20 cellular contexts compared by ENCODE assay signal in the genomic region with DNA sequence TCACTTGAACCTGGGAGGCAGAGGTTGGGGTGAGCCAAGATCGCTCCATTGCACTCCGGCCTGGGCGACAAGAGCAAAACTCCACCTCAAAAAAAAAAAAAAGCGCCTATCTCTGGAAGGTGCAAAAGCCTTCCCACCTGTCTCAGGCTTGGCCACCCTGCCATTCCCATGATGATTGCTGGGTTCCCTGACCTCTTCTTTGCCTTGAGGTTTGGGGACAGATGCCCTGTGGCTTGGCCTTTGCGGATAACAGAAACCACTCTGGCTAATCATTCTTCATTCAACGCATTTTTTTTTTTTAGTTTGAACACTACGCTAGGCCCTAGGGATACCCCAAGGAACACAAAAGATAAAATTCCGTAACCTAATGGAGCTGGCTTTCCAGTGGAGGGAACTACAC. TPM values are rescaled to one million over a fixed set of nuclear protein-coding genes. Genes with fewer than 3 reads are reported as not detected.
DNase-seq lines count a peak whose midpoint lies in the region; ATAC-seq, FAIRE-seq and TF ChIP-seq lines count a peak whose summit lies in the region.
"Had no signal": no experiment of that assay in that cellular context is flagged by ENCODE, and none has a peak within 500 bp of the region (broad histone marks: within the 10 kb centered on the region; RNA-seq: fewer than 3 reads in every experiment).

No MANE protein-coding gene starts in this region.

- ATAC-seq in natural killer cell (no peak), PC-3 (no peak)
- no peak for ATAC-seq in activated CD4-positive, alpha-beta T cell treated with anti-CD3 and anti-CD28 coated beads for 36 hours
- ATAC-seq: GM23338 had no signal

- H4K5ac ChIP-seq in H1 (ENCODE audit: insufficient read length, low read depth, low read length) = no peak overlapping the region

- H3K4me2 ChIP-seq in H1 (ENCODE audit: insufficient read depth in 1 of 2, low read depth in 2 of 2, low read length in 2 of 2) (no peak overlapping the region), PC-3 (ENCODE audit: low read length) (no peak overlapping the region)

- no peak overlapping the region for H4K91ac ChIP-seq in H1 (replicated peaks; ENCODE audit: insufficient read length, low read length)

- no peak overlapping the region for H3K4ac ChIP-seq in H1 (replicated peaks; ENCODE audit: insufficient read length, low read depth, low read length)

- no peak overlapping the region for H3K23ac ChIP-seq in H1 (ENCODE audit: insufficient read length)

- H3K9me3 Mint-ChIP-seq in MCF 10A (ENCODE audit: unreplicated experiment) (no peaks in the 10 kb centered on the region), endodermal cell (no peaks in the 10 kb centered on the region), natural killer cell (no peaks in the 10 kb centered on the region)
- no peaks in the 10 kb centered on the region for H3K9me3 Mint-ChIP-seq in activated CD4-positive, alpha-beta T cell treated with anti-CD3 and anti-CD28 coated beads for 36 hours (ENCODE audit: low read depth)
- H3K9me3 Mint-ChIP-seq: GM23338, IgD-negative memory B cell had no signal

- peaks cover 8% of the 10 kb centered on the region for H3F3A ChIP-seq in PC-3 (ENCODE audit: low read length, unreplicated experiment)

- H3K27ac ChIP-seq in breast epithelium (peak overlapping the region; percentile 60 to 71), H1 (ENCODE audit: low read depth, low read length) (no peak overlapping the region), endodermal cell (ENCODE audit: low read depth, low read length) (no peak overlapping the region), PC-3 (ENCODE audit: low read length) (no peak overlapping the region)
- H3K27ac ChIP-seq: SK-N-MC had no signal

- 94% methylated on average over 8 of the region's 8 CpGs; no CpG with 5 or more reads in 1 of the 2 experiments for WGBS in H1 (ENCODE audit: extremely low coverage in 1 of 2, insufficient coverage in 1 of 2, insufficient read length in 1 of 2, insufficient replicate concordance in 2 of 2, low coverage in 1 of 2, low lambda C conversion rate in 2 of 2, missing lambda C conversion rate in 1 of 2), 2 experiments
- 92 to 100% methylated on average over 1 to 8 of the region's 8 CpGs for WGBS in endodermal cell (ENCODE audit: insufficient coverage in 1 of 2, insufficient read length in 1 of 2), 2 experiments

- H2BK20ac ChIP-seq in H1 (ENCODE audit: low read length) = 0 out of 2 replicates have a peak overlapping the region, but pooled peaks have one; percentile 32

- H3K79me2 ChIP-seq in H1 (ENCODE audit: control insufficient read depth in 1 of 2, insufficient read depth in 2 of 2, low read length in 2 of 2) (0 out of 4 replicates have a peak, but pooled peaks cover 0 to 2% of the 10 kb centered on the region in 2 experiments), PC-3 (ENCODE audit: low read length) (no peaks in the 10 kb centered on the region)

- H3K36me3 ChIP-seq in breast epithelium (no peaks in the 10 kb centered on the region), H1 (ENCODE audit: control insufficient read depth in 2 of 4, insufficient read depth in 4 of 4, low read length in 3 of 4) (no peaks in the 10 kb centered on the region), endodermal cell (ENCODE audit: control insufficient read depth, insufficient read depth, low read length) (no peaks in the 10 kb centered on the region), PC-3 (ENCODE audit: low read depth, low read length) (no peaks in the 10 kb centered on the region)

- no peak for DNase-seq in breast epithelium (ENCODE audit: low spot score in 2 of 2)
- DNase-seq in MCF 10A (ENCODE audit: unreplicated experiment) = no peak
- no peak for DNase-seq in H1 (ENCODE audit: low read depth in 1 of 2, low spot score in 2 of 2)
- DNase-seq in myocyte (ENCODE audit: low read depth) = peak; percentile 66
- no peak for DNase-seq in endodermal cell
- DNase-seq in natural killer cell = no peak
- no peak for DNase-seq in activated CD4-positive, alpha-beta T cell treated with anti-CD3 and anti-CD28 coated beads for 36 hours
- DNase-seq in PC-3 = no peak
- DNase-seq: 8988T, C1 segment of cervical spinal cord, EL, GF-D8, NCI-H1417 treated with DMSO at 0.1 percent for 48 hours, NCI-H187, NCI-H446, NCI-H526, SHP77 treated with DMSO at 0.1 percent for 48 hours had no signal

- no peak overlapping the region for H3K9ac ChIP-seq in H1 (replicated peaks in 1 of 4; ENCODE audit: extremely low read depth in 1 of 4, low read depth in 3 of 4, low read length in 3 of 4)
- H3K9ac ChIP-seq in endodermal cell (ENCODE audit: extremely low read depth, low read length, poor library complexity, severe bottlenecking) = no peak overlapping the region
- H3K9ac ChIP-seq in PC-3 (ENCODE audit: low read length) = no peak overlapping the region

- H3K4me3 Mint-ChIP-seq in MCF 10A (ENCODE audit: unreplicated experiment) (no peak overlapping the region), endodermal cell (no peak overlapping the region), natural killer cell (no peak overlapping the region)
- H3K4me3 Mint-ChIP-seq in activated CD4-positive, alpha-beta T cell treated with anti-CD3 and anti-CD28 coated beads for 36 hours = no peak overlapping the region
- H3K4me3 Mint-ChIP-seq: GM23338 had no signal

- H3K4me1 ChIP-seq in breast epithelium (no peaks in the 10 kb centered on the region), H1 (replicated peaks in 1 of 4; ENCODE audit: control insufficient read depth in 3 of 4, insufficient read depth in 4 of 4, low read length in 3 of 4) (peaks cover 10 to 36% (median 31%) of the 10 kb centered on the region in 4 experiments), endodermal cell (ENCODE audit: control insufficient read depth, insufficient read depth, low read length) (peaks cover 11% of the 10 kb centered on the region), PC-3 (ENCODE audit: insufficient read depth, low read length) (peaks cover 30% of the 10 kb centered on the region)

- peaks cover 5% of the 10 kb centered on the region for H3K23me2 ChIP-seq in H1 (ENCODE audit: low read depth, low read length)

- BruUV-seq in MCF 10A (replicated peaks; lab: Mats Ljungman, UMichigan) = no TSS peak
- BruUV-seq in PC-3 (replicated peaks; lab: Mats Ljungman, UMichigan) = no TSS peak

- no peak overlapping the region for H3K18ac ChIP-seq in H1 (ENCODE audit: extremely low read depth, low read length)

- TF ChIP-seq POLR2A in breast epithelium (IDR thresholded peaks at IDR 0.05) (no peak), H1 (IDR thresholded peaks at IDR 0.05; ENCODE audit: control extremely low read depth in 1 of 2, low read depth in 2 of 2, low read length in 2 of 2) (no peak)

- H3K27me3 Mint-ChIP-seq in MCF 10A (ENCODE audit: insufficient read depth, unreplicated experiment) = no peaks in the 10 kb centered on the region
- H3K27me3 Mint-ChIP-seq in endodermal cell (ENCODE audit: insufficient read depth) = no peaks in the 10 kb centered on the region
- H3K27me3 Mint-ChIP-seq in natural killer cell (ENCODE audit: low read depth in 2 of 2) = no peaks in the 10 kb centered on the region
- H3K27me3 Mint-ChIP-seq in activated CD4-positive, alpha-beta T cell treated with anti-CD3 and anti-CD28 coated beads for 36 hours = no peaks in the 10 kb centered on the region
- H3K27me3 Mint-ChIP-seq: IgD-negative memory B cell had no signal

- H3K27me3 ChIP-seq in breast epithelium (no peaks in the 10 kb centered on the region), H1 (replicated peaks in 1 of 4; ENCODE audit: control insufficient read depth in 3 of 4, extremely low read depth in 1 of 4, insufficient read depth in 3 of 4, low read length in 3 of 4) (no peaks in the 10 kb centered on the region), endodermal cell (ENCODE audit: control insufficient read depth, insufficient read depth, low read length, poor library complexity, severe bottlenecking) (no peaks in the 10 kb centered on the region), PC-3 (ENCODE audit: low read length) (no peaks in the 10 kb centered on the region)

- no peak for TF ChIP-seq EP300 in H1 (IDR thresholded peaks at IDR 0.05; ENCODE audit: borderline replicate concordance in 1 of 2, low read depth in 2 of 2, low read length in 2 of 2)

- TF ChIP-seq RAD21 in H1 (IDR thresholded peaks at IDR 0.05 in 1 of 2, conservative IDR thresholded peaks at IDR 0.05 in 1 of 2; ENCODE audit: low read depth in 2 of 2, low read length in 2 of 2) = no peak

- no peak overlapping the region for H2AFZ ChIP-seq in H1 (ENCODE audit: low read length)
- no peak overlapping the region for H2AFZ ChIP-seq in PC-3 (ENCODE audit: low read length)

- H3K79me1 ChIP-seq in H1 (ENCODE audit: low read depth, low read length) = no peaks in the 10 kb centered on the region; the same call in 1 of the 2 replicates

- H3K4me3 ChIP-seq in breast epithelium (no peak overlapping the region), H1 (ENCODE audit: extremely low read depth in 1 of 4, insufficient read depth in 2 of 4, low read depth in 3 of 4, low read length in 4 of 4) (no peak overlapping the region), endodermal cell (ENCODE audit: low read length) (no peak overlapping the region), PC-3 (ENCODE audit: low read length) (no peak overlapping the region)
- H3K4me3 ChIP-seq: GM23338, SK-N-MC had no signal

- no peaks in the 10 kb centered on the region for H3K9me2 ChIP-seq in PC-3 (replicated peaks; ENCODE audit: low read length)

- H2AK5ac ChIP-seq in H1 (ENCODE audit: low read depth, low read length) = no peak overlapping the region

- no peak overlapping the region for H3K14ac ChIP-seq in H1 (ENCODE audit: insufficient read length)

- H3K27ac Mint-ChIP-seq in MCF 10A (ENCODE audit: low read depth, unreplicated experiment) (no peak overlapping the region), endodermal cell (no peak overlapping the region), natural killer cell (peak overlapping the region in 1 of 2 donors; percentile 43)
- H3K27ac Mint-ChIP-seq in activated CD4-positive, alpha-beta T cell treated with anti-CD3 and anti-CD28 coated beads for 36 hours = no peak overlapping the region
- H3K27ac Mint-ChIP-seq: GM23338 had no signal

- H3K9me3 ChIP-seq in breast epithelium (no peaks in the 10 kb centered on the region), H1 (ENCODE audit: insufficient read depth in 2 of 2, low read depth in 1 of 2, low read length in 1 of 2) (no peaks in the 10 kb centered on the region), endodermal cell (ENCODE audit: control insufficient read depth, low read length) (no peaks in the 10 kb centered on the region), PC-3 (ENCODE audit: low read length) (no peaks in the 10 kb centered on the region)

- no peak for FAIRE-seq in H1 (lab: Jason Lieb, UNC)

- TF ChIP-seq CTCF in breast epithelium (IDR thresholded peaks at IDR 0.05) = no peak
- no peak for TF ChIP-seq CTCF in MCF 10A (IDR thresholded peaks at IDR 0.05; ENCODE audit: unreplicated experiment)
- TF ChIP-seq CTCF in H1 (IDR thresholded peaks at IDR 0.05; ENCODE audit: control extremely low read depth in 1 of 3, insufficient read depth in 1 of 3, low read depth in 1 of 3, low read length in 3 of 3) = no peak
- no peak for TF ChIP-seq CTCF in endodermal cell (conservative IDR thresholded peaks at IDR 0.05)
- TF ChIP-seq CTCF in natural killer cell (IDR thresholded peaks at IDR 0.05) = no peak
- TF ChIP-seq CTCF in PC-3 (conservative IDR thresholded peaks at IDR 0.05; ENCODE audit: low read depth, low read length) = no peak

- H3K4me1 Mint-ChIP-seq in MCF 10A (ENCODE audit: insufficient read depth, unreplicated experiment) (peaks cover 4% of the 10 kb centered on the region), endodermal cell (peaks cover 47% of the 10 kb centered on the region), natural killer cell (peaks cover 0 to 8% of the 10 kb centered on the region in 2 donors)
- H3K4me1 Mint-ChIP-seq in activated CD4-positive, alpha-beta T cell treated with anti-CD3 and anti-CD28 coated beads for 36 hours = peaks cover 42% of the 10 kb centered on the region

- no peaks in the 10 kb centered on the region for H3K36me3 Mint-ChIP-seq in MCF 10A (ENCODE audit: insufficient read depth, unreplicated experiment)
- H3K36me3 Mint-ChIP-seq in endodermal cell (ENCODE audit: low read depth) = no peaks in the 10 kb centered on the region
- H3K36me3 Mint-ChIP-seq in natural killer cell = no peaks in the 10 kb centered on the region
- no peaks in the 10 kb centered on the region for H3K36me3 Mint-ChIP-seq in activated CD4-positive, alpha-beta T cell treated with anti-CD3 and anti-CD28 coated beads for 36 hours (ENCODE audit: low read depth)
- H3K36me3 Mint-ChIP-seq: IgD-negative memory B cell had no signal

- H4K8ac ChIP-seq in H1 (ENCODE audit: extremely low read depth, insufficient read depth, low read length) = no peak overlapping the region

- H2BK120ac ChIP-seq in H1 (replicated peaks; ENCODE audit: low read depth, low read length) = no peak overlapping the region

- CTCF ChIA-PET in MCF 10A (lab: Yijun Ruan, JAX) = interaction anchor here (0.6 to 1.9 kb wide), 4 partner anchors 34 to 692 kb away, joined by 3 to 5 read pairs (median 3); no protein-coding TSS in a partner anchor
- CTCF ChIA-PET in H1 (lab: Charles Lee; ENCODE audit: partially characterized antibody) = interaction anchor here (0.7 to 2.2 kb wide), 3 partner anchors 14 to 34 kb away, joined by 3 to 7 read pairs (median 6); no protein-coding TSS in a partner anchor
- CTCF ChIA-PET in activated CD4-positive, alpha-beta T cell treated with anti-CD3 and anti-CD28 coated beads for 36 hours (lab: Charles Lee) = no interaction called here
- CTCF ChIA-PET in PC-3 (lab: Charles Lee) = no interaction called here

- no peak overlapping the region for H2BK15ac ChIP-seq in H1 (ENCODE audit: low read length)

- H2BK12ac ChIP-seq in H1 (ENCODE audit: low read depth, low read length) = no peak overlapping the region

- POLR2A ChIA-PET in MCF 10A (lab: Yijun Ruan, JAX) = no interaction called here
- POLR2A ChIA-PET in H1 (lab: Charles Lee; ENCODE audit: partially characterized antibody) = interaction anchor here (0.6 to 9.0 kb wide), 6 partner anchors 9 to 862 kb away, joined by 3 to 191 read pairs (median 4); partner anchors contain the start of gene SMIM29
- POLR2A ChIA-PET in activated CD4-positive, alpha-beta T cell treated with anti-CD3 and anti-CD28 coated beads for 36 hours (lab: Charles Lee) = interaction anchor here (0.6 kb wide), 1 partner anchor 11 kb away, joined by 5 read pairs; no protein-coding TSS in a partner anchor
- POLR2A ChIA-PET in PC-3 (lab: Charles Lee; ENCODE audit: unreplicated experiment) = no interaction called here

- no peak overlapping the region for H2BK5ac ChIP-seq in H1 (ENCODE audit: low read depth, low read length)

- intact Hi-C loops in breast epithelium (cut with DNase I; ENCODE audit: low total_unique reads) = no loop called here
- intact Hi-C loops in MCF 10A (cut with micrococcal nuclease) = no loop called here
- intact Hi-C loops in natural killer cell (cut with micrococcal nuclease) = no loop called here
- intact Hi-C loops in activated CD4-positive, alpha-beta T cell treated with anti-CD3 and anti-CD28 coated beads for 36 hours (cut with DNase I, micrococcal nuclease) = loop anchor here in 1 of 2 experiments (10.0 kb wide), 2 partner anchors 915 to 1025 kb away; partner anchors contain the start of genes HSD17B8, RING1, RXRB and SLC39A7
- intact Hi-C loops in PC-3 (cut with micrococcal nuclease) = no loop called here

- H4K20me1 ChIP-seq in H1 (replicated peaks in 1 of 2; ENCODE audit: control insufficient read depth in 1 of 2, insufficient read depth in 2 of 2, low read length in 2 of 2) (no peaks in the 10 kb centered on the region), PC-3 (ENCODE audit: low read length) (no peaks in the 10 kb centered on the region)

- H3K56ac ChIP-seq in H1 (replicated peaks; ENCODE audit: insufficient read length, low read depth, low read length) = no peak overlapping the region

RNA-seq across cellular contexts. Expression of gene HMGA1, which starts 6.8 kb away (rescaled TPM):
- total RNA-seq in breast epithelium (10 to 100 TPM; 10.9 to 20.9 (median 12.8) TPM), MCF 10A (2022) (154 and 202 TPM in 2 replicates), myocyte (30.4 and 37.5 TPM in 2 replicates), endodermal cell (1,000 to 10,000 TPM; 1,306 to 1,595 TPM), natural killer cell (10 to 100 TPM; 63.1 to 84.2 (median 77.3) TPM), PC-3 (2014; rRNA removed) (1,115 and 1,441 TPM in 2 replicates)
- 2,636 and 2,728 TPM in 2 replicates for total RNA-seq in H1 (2021; fragmentation: NEBNext Ultra II Directional; extraction: Animal tissue kit (Norgen Biotek cat#: 25700))
- 1,557 and 2,732 TPM in 2 replicates for polyA plus RNA-seq in H1 (2011; rRNA removed)
- 964 TPM for polyA plus RNA-seq in H1 (2011; cell fraction: cytosol; rRNA removed)
- 1,246 TPM for polyA plus RNA-seq in H1 (2011; cell fraction: nucleus; rRNA removed)
- polyA plus RNA-seq in H1 (2012, experiment 1 of 2) = 1,617 to 2,329 TPM (median 2,130 TPM) in 4 replicates
- 2,251 TPM for polyA plus RNA-seq in H1 (2012, experiment 2 of 2)
- polyA plus RNA-seq in H1 (2013, experiment 1 of 2) = 2,575 TPM
- polyA plus RNA-seq in H1 (2013, experiment 2 of 2) = 2,634 TPM
- 338 and 485 TPM in 2 replicates for polyA minus RNA-seq in H1 (2011; rRNA and poly(A)+ RNA removed)
- polyA minus RNA-seq in H1 (2011; cell fraction: cytosol; rRNA and poly(A)+ RNA removed) = 832 TPM
- polyA minus RNA-seq in H1 (2011; cell fraction: nucleus; rRNA and poly(A)+ RNA removed) = 540 TPM
- polyA plus RNA-seq in myocyte (2012) = 27.5 TPM
- polyA plus RNA-seq in endodermal cell (2013, experiment 1 of 2) = 1,230 TPM
- polyA plus RNA-seq in endodermal cell (2013, experiment 2 of 2) = 1,159 TPM
- 100 to 1,000 TPM; 569 to 649 TPM for total RNA-seq in activated CD4-positive, alpha-beta T cell treated with anti-CD3 and anti-CD28 coated beads for 36 hours

RNA-seq across cellular contexts. Expression of gene SMIM29, which starts 18.9 kb away (rescaled TPM):
- total RNA-seq in breast epithelium (10 to 100 TPM; 22.0 to 25.3 (median 22.8) TPM), MCF 10A (2022) (12.0 and 25.7 TPM in 2 replicates), myocyte (21.6 and 25.5 TPM in 2 replicates), endodermal cell (1 to 10 TPM; 7.2 to 7.9 TPM), natural killer cell (10 to 100 TPM; 30.8 to 48.0 (median 39.7) TPM), PC-3 (2014; rRNA removed) (25.8 and 26.8 TPM in 2 replicates)
- total RNA-seq in H1 (2021; fragmentation: NEBNext Ultra II Directional; extraction: Animal tissue kit (Norgen Biotek cat#: 25700)) = 7.0 and 7.5 TPM in 2 replicates
- 22.4 and 34.7 TPM in 2 replicates for polyA plus RNA-seq in H1 (2011; rRNA removed)
- polyA plus RNA-seq in H1 (2011; cell fraction: cytosol; rRNA removed) = 15.6 TPM
- polyA plus RNA-seq in H1 (2011; cell fraction: nucleus; rRNA removed) = 15.2 TPM
- polyA plus RNA-seq in H1 (2012, experiment 1 of 2) = 6.4 to 10.4 TPM (median 8.7 TPM) in 4 replicates
- polyA plus RNA-seq in H1 (2012, experiment 2 of 2) = 8.8 TPM
- polyA plus RNA-seq in H1 (2013, experiment 1 of 2) = 6.6 TPM
- 6.5 TPM for polyA plus RNA-seq in H1 (2013, experiment 2 of 2)
- polyA minus RNA-seq in H1 (2011; rRNA and poly(A)+ RNA removed) = 3.6 and 6.5 TPM in 2 replicates
- polyA minus RNA-seq in H1 (2011; cell fraction: cytosol; rRNA and poly(A)+ RNA removed) = 6.1 TPM
- polyA minus RNA-seq in H1 (2011; cell fraction: nucleus; rRNA and poly(A)+ RNA removed) = 11.5 TPM
- polyA plus RNA-seq in myocyte (2012) = 41.5 TPM
- polyA plus RNA-seq in endodermal cell (2013, experiment 1 of 2) = 16.4 TPM
- 14.3 TPM for polyA plus RNA-seq in endodermal cell (2013, experiment 2 of 2)
- 10 to 100 TPM; 15.8 to 16.3 TPM for total RNA-seq in activated CD4-positive, alpha-beta T cell treated with anti-CD3 and anti-CD28 coated beads for 36 hours

Comparison
In these comparisons a context has a peak if more than half of its experiments do, and no peak if none do; other contexts are left out.
1. H3K27ac ChIP-seq: peak in breast epithelium (2 of 2); none in H1 (single experiment), endodermal cell (single experiment) and PC-3 (single experiment).
2. CTCF ChIA-PET loops: an anchor here in MCF 10A (0.6 to 1.9 kb wide) and H1 (0.7 to 2.2 kb wide); none called in activated CD4-positive, alpha-beta T cell treated with anti-CD3 and anti-CD28 coated beads for 36 hours and PC-3.
3. POLR2A ChIA-PET loops: an anchor here in H1 (0.6 to 9.0 kb wide) and activated CD4-positive, alpha-beta T cell treated with anti-CD3 and anti-CD28 coated beads for 36 hours (0.6 kb wide); none called in MCF 10A and PC-3.